Comparison of ENCODE assay signal across 9 cellular contexts in the genomic region with DNA sequence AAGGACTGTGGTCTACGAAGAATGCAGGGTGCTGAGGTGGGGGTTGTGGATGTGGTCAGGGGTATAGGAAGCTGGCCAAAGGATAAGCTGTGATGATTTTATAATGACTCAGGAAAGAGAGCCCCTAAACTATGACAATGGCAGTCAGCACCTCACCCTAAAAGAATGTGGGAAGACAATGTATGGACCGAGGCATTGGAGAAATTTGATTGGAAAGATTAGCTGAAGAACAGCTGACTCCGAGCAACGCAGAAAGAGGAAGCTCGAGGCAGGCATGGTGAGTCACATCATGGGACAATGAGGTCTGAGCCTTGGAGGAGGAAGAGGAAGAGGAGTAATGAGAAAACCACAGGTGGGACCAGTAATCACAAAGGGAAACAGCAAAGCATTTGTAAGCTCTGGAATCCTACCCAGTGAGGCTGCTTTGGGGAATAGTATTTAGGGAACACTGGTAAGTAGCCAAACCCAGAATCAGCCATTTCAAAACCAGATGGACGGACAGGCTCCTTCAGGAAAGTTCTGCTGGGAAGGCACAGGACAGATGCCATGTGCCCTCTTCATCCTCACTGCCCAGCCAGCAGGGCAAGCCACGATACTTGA.
A peak's percentile ranks its signal among the peaks of the same experiment; 100 is the strongest.
DNase-seq lines count a peak whose midpoint lies in the region; ATAC-seq and TF ChIP-seq lines count a peak whose summit lies in the region.
"Had no signal": no experiment of that assay in that cellular context is flagged by ENCODE, and none has a peak within 500 bp of the region (broad histone marks: within the 10 kb centered on the region; RNA-seq: fewer than 3 reads in every experiment).

No MANE protein-coding gene starts in this region.

- peak overlapping the region; percentile 55 for H3K9ac ChIP-seq in PC-3 (ENCODE audit: low read length)
- H3K9ac ChIP-seq in neuronal stem cell (ENCODE audit: low read depth, low read length, poor library complexity): no peak overlapping the region

- H2BK12ac ChIP-seq in neuronal stem cell (ENCODE audit: low read length): no peak overlapping the region

- no CpG with 5 or more reads among the region's 7 CpGs for WGBS in neuronal stem cell (ENCODE audit: extremely low coverage in 2 of 2, insufficient read length in 2 of 2, insufficient replicate concordance in 1 of 2), 2 donors

- H3K27me3 ChIP-seq in PC-3 (ENCODE audit: low read length): no peaks in the 10 kb centered on the region
- H3K27me3 ChIP-seq in neuronal stem cell (ENCODE audit: control insufficient read depth in 3 of 3, insufficient read depth in 3 of 3, low read depth in 1 of 3, low read length in 3 of 3): no peaks in the 10 kb centered on the region

- H3K27ac ChIP-seq in PC-3 (ENCODE audit: low read length): peak overlapping the region; percentile 92
- H3K27ac ChIP-seq in neuronal stem cell (replicated peaks; ENCODE audit: low read length): peak overlapping the region; percentile 86

- H3K4ac ChIP-seq in neuronal stem cell (ENCODE audit: low read length): no peak overlapping the region

- H3K27me3 Mint-ChIP-seq in activated CD4-positive, alpha-beta T cell treated with anti-CD3 and anti-CD28 coated beads, Interleukin-2, amount 10 ng/mL, durations not matched to agents 24 days and 14 days: peaks cover 5% of the 10 kb centered on the region

- no peak overlapping the region for H4K91ac ChIP-seq in neuronal stem cell (ENCODE audit: low read depth, low read length, poor library complexity)

- peak; percentile 85 for ATAC-seq in PC-3
- ATAC-seq in esophagus mucosa: peak; percentile 82
- ATAC-seq: natural killer cell treated with Interleukin-12 subunit alpha and Interleukin-12 subunit beta and Interleukin-15 and Interleukin-18, amount 100 ng/mL, for 72 hours had no signal

- DNase-seq in EH (ENCODE audit: low read depth): peak; percentile 99
- DNase-seq in PC-3: peak; percentile 91
- DNase-seq in neuronal stem cell (ENCODE audit: low spot score): peak; percentile 44
- no peak for DNase-seq in NCI-H2227 (lab: John Stamatoyannopoulos, UW; ENCODE audit: unreplicated experiment)
- DNase-seq in activated effector memory CD4-positive, alpha-beta T cell treated with anti-CD3 and anti-CD28 coated beads, Interleukin-2, amount 50 U/mL, for 16 hours: no peak
- DNase-seq in activated CD4-positive, alpha-beta T cell treated with anti-CD3 and anti-CD28 coated beads, Interleukin-2, amount 10 ng/mL, durations not matched to agents 24 days and 14 days: no peak
- no peak for DNase-seq in effector CD8-positive, alpha-beta T cell (lab: John Stamatoyannopoulos, UW)

- H2BK120ac ChIP-seq in neuronal stem cell (ENCODE audit: low read depth, low read length): no peak overlapping the region

- BruUV-seq in PC-3 (replicated peaks; lab: Mats Ljungman, UMichigan): no TSS peak

- no peak overlapping the region for H3K4me3 Mint-ChIP-seq in activated CD4-positive, alpha-beta T cell treated with anti-CD3 and anti-CD28 coated beads, Interleukin-2, amount 10 ng/mL, durations not matched to agents 24 days and 14 days
- H3K4me3 Mint-ChIP-seq: natural killer cell treated with Interleukin-12 subunit alpha and Interleukin-12 subunit beta and Interleukin-15 and Interleukin-18, amount 100 ng/mL, for 72 hours had no signal

- no peaks in the 10 kb centered on the region for H4K20me1 ChIP-seq in PC-3 (ENCODE audit: low read length)

- peaks cover 18% of the 10 kb centered on the region for H3K4me1 ChIP-seq in PC-3 (ENCODE audit: insufficient read depth, low read length)
- peaks cover 12 to 15% of the 10 kb centered on the region in 2 donors for H3K4me1 ChIP-seq in neuronal stem cell (ENCODE audit: control insufficient read depth in 2 of 2, insufficient read depth in 1 of 2, low read depth in 1 of 2, low read length in 2 of 2)

- no peak overlapping the region for H3K18ac ChIP-seq in neuronal stem cell (ENCODE audit: low read length)

- POLR2A ChIA-PET in PC-3 (lab: Charles Lee; ENCODE audit: unreplicated experiment): no interaction called here

- H3K23ac ChIP-seq in neuronal stem cell (ENCODE audit: low read depth, low read length, poor library complexity): no peak overlapping the region

- H3K9me3 ChIP-seq in PC-3 (ENCODE audit: low read length) (no peaks in the 10 kb centered on the region), neuronal stem cell (replicated peaks in 1 of 2; ENCODE audit: control insufficient read depth in 2 of 2, insufficient read depth in 1 of 2, low read depth in 1 of 2, low read length in 2 of 2) (peaks cover 0 to 9% of the 10 kb centered on the region in 2 donors)

- H2BK15ac ChIP-seq in neuronal stem cell (ENCODE audit: low read length): no peak overlapping the region

- intact Hi-C loops in PC-3 (cut with micrococcal nuclease): no loop called here
- intact Hi-C loops in activated CD4-positive, alpha-beta T cell treated with anti-CD3 and anti-CD28 coated beads, Interleukin-2, amount 10 ng/mL, durations not matched to agents 24 days and 14 days (cut with micrococcal nuclease): no loop called here

- H3K4me3 ChIP-seq in PC-3 (ENCODE audit: low read length) (no peak overlapping the region), neuronal stem cell (ENCODE audit: low read length in 2 of 2) (no peak overlapping the region)

- no peak overlapping the region for H3K27ac Mint-ChIP-seq in activated CD4-positive, alpha-beta T cell treated with anti-CD3 and anti-CD28 coated beads, Interleukin-2, amount 10 ng/mL, durations not matched to agents 24 days and 14 days
- H3K27ac Mint-ChIP-seq: natural killer cell treated with Interleukin-12 subunit alpha and Interleukin-12 subunit beta and Interleukin-15 and Interleukin-18, amount 100 ng/mL, for 72 hours had no signal

- CTCF ChIA-PET in PC-3 (lab: Charles Lee): no interaction called here

- H3K4me1 Mint-ChIP-seq in activated CD4-positive, alpha-beta T cell treated with anti-CD3 and anti-CD28 coated beads, Interleukin-2, amount 10 ng/mL, durations not matched to agents 24 days and 14 days: no peaks in the 10 kb centered on the region

- H3K9me3 Mint-ChIP-seq in activated CD4-positive, alpha-beta T cell treated with anti-CD3 and anti-CD28 coated beads, Interleukin-2, amount 10 ng/mL, durations not matched to agents 24 days and 14 days: no peaks in the 10 kb centered on the region
- H3K9me3 Mint-ChIP-seq: natural killer cell treated with Interleukin-12 subunit alpha and Interleukin-12 subunit beta and Interleukin-15 and Interleukin-18, amount 100 ng/mL, for 72 hours had no signal

- H3K79me1 ChIP-seq in neuronal stem cell (ENCODE audit: low read depth, low read length): peaks cover 10% of the 10 kb centered on the region

- H2AFZ ChIP-seq in PC-3 (ENCODE audit: low read length) (peak overlapping the region; percentile 55), neuronal stem cell (ENCODE audit: low read length) (no peak overlapping the region)

- peak overlapping the region; percentile 60 for H3K4me2 ChIP-seq in PC-3 (ENCODE audit: low read length)
- peak overlapping the region; percentile 3 for H3K4me2 ChIP-seq in neuronal stem cell (ENCODE audit: insufficient read depth, low read length, poor library complexity, severe bottlenecking)

- peaks cover 58% of the 10 kb centered on the region for H3K79me2 ChIP-seq in PC-3 (ENCODE audit: low read length)

- TF ChIP-seq CTCF in PC-3 (conservative IDR thresholded peaks at IDR 0.05; ENCODE audit: low read depth, low read length): no peak

- H4K8ac ChIP-seq in neuronal stem cell (ENCODE audit: low read depth, low read length): no peak overlapping the region

- H3K36me3 ChIP-seq in PC-3 (ENCODE audit: low read depth, low read length) (no peaks in the 10 kb centered on the region), neuronal stem cell (replicated peaks in 1 of 2; ENCODE audit: control insufficient read depth in 2 of 2, insufficient read depth in 2 of 2, low read length in 2 of 2) (peaks cover 0 to 30% of the 10 kb centered on the region in 2 donors)

- no peak overlapping the region for H3K14ac ChIP-seq in neuronal stem cell (ENCODE audit: low read length)

- H3K36me3 Mint-ChIP-seq in activated CD4-positive, alpha-beta T cell treated with anti-CD3 and anti-CD28 coated beads, Interleukin-2, amount 10 ng/mL, durations not matched to agents 24 days and 14 days (ENCODE audit: low read depth): no peaks in the 10 kb centered on the region
- H3K36me3 Mint-ChIP-seq: natural killer cell treated with Interleukin-12 subunit alpha and Interleukin-12 subunit beta and Interleukin-15 and Interleukin-18, amount 100 ng/mL, for 72 hours had no signal

- no peaks in the 10 kb centered on the region for H3F3A ChIP-seq in PC-3 (ENCODE audit: low read length, unreplicated experiment)

- no peaks in the 10 kb centered on the region for H3K9me2 ChIP-seq in PC-3 (replicated peaks; ENCODE audit: low read length)

- H2BK5ac ChIP-seq in neuronal stem cell (ENCODE audit: low read length): no peak overlapping the region

- H2AK5ac ChIP-seq in neuronal stem cell (ENCODE audit: low read depth, low read length): no peak overlapping the region

Comparison
In these comparisons a context has a peak if more than half of its experiments do, and no peak if none do; other contexts are left out.
1. DNase-seq: peak in EH (single experiment), PC-3 (single experiment) and neuronal stem cell (single experiment); none in NCI-H2227 (single experiment), activated effector memory CD4-positive, alpha-beta T cell treated with anti-CD3 and anti-CD28 coated beads, Interleukin-2, amount 50 U/mL, for 16 hours (single experiment), activated CD4-positive, alpha-beta T cell treated with anti-CD3 and anti-CD28 coated beads, Interleukin-2, amount 10 ng/mL, durations not matched to agents 24 days and 14 days (single experiment) and effector CD8-positive, alpha-beta T cell (single experiment).